ENCODE assay signal across 1 cellular context in genomic region chr2:156400704-156401678, GRCh38.
TF ChIP-seq lines count a peak whose summit lies in the region.

No MANE protein-coding gene starts in this region.

TF ChIP-seq in K562, 482 proteins besides CTCF, POLR2A, EP300 and RAD21 (continued from another document and continues in another):
- no peak; the same call in none of the 2 replicates for TF ChIP-seq AFF4 (CRISPR knock-in tag; IDR thresholded peaks at IDR 0.05)
- TF ChIP-seq BRD4 (IDR thresholded peaks at IDR 0.05): peak; percentile 99
- TF ChIP-seq SRSF7 (optimal IDR thresholded peaks at IDR 0.05; ENCODE audit: low read depth, low read length): no peak
- TF ChIP-seq E2F3 (CRISPR knock-in tag; IDR thresholded peaks at IDR 0.05): no peak
- no peak for TF ChIP-seq NFXL1 (CRISPR knock-in tag; IDR thresholded peaks at IDR 0.05)
- TF ChIP-seq TEAD2 (tag; IDR thresholded peaks at IDR 0.05): no peak
- TF ChIP-seq LCOR (CRISPR knock-in tag; IDR thresholded peaks at IDR 0.05): peak; percentile 84
- no peak for TF ChIP-seq YBX1 (IDR thresholded peaks at IDR 0.05)
- no peak for TF ChIP-seq MBD2 (IDR thresholded peaks at IDR 0.05; ENCODE audit: borderline replicate concordance, low read depth)
- TF ChIP-seq HMBOX1 (IDR thresholded peaks at IDR 0.05): 0 out of 2 replicates have a peak, but pooled peaks have one; percentile 26
- peak; percentile 80 for TF ChIP-seq PKNOX1 (IDR thresholded peaks at IDR 0.05)
- peak; percentile 52; the same call in 1 of the 2 replicates for TF ChIP-seq OTX1 (CRISPR knock-in tag; IDR thresholded peaks at IDR 0.05)
- peak in 1 of 2 experiments; percentile 35; a peak in 1 of 4 replicates for TF ChIP-seq SRF (CRISPR knock-in tag; IDR thresholded peaks at IDR 0.05)
- TF ChIP-seq REST (CRISPR knock-in tag; IDR thresholded peaks at IDR 0.05; ENCODE audit: low read depth): no peak
- 0 out of 2 replicates have a peak, but pooled peaks have one; percentile 42 for TF ChIP-seq ZNF57 (CRISPR knock-in tag; IDR thresholded peaks at IDR 0.05)
- no peak for TF ChIP-seq SMARCE1 (IDR thresholded peaks at IDR 0.05)
- TF ChIP-seq ZBTB43 (CRISPR knock-in tag; IDR thresholded peaks at IDR 0.05): no peak
- TF ChIP-seq ZBED1 (IDR thresholded peaks at IDR 0.05): no peak
- no peak for TF ChIP-seq SAFB2 (IDR thresholded peaks at IDR 0.05; ENCODE audit: borderline replicate concordance, low read depth, low read length, severe bottlenecking)
- TF ChIP-seq HLTF (IDR thresholded peaks at IDR 0.05): 0 out of 2 replicates have a peak, but pooled peaks have one; percentile 23
- no peak for TF ChIP-seq E2F8 (IDR thresholded peaks at IDR 0.05; ENCODE audit: low read depth, partially characterized antibody)
- no peak for TF ChIP-seq ERF (CRISPR knock-in tag; IDR thresholded peaks at IDR 0.05)
- TF ChIP-seq ZNF354B (CRISPR knock-in tag; IDR thresholded peaks at IDR 0.05): no peak
- TF ChIP-seq ZNF655 (CRISPR knock-in tag; IDR thresholded peaks at IDR 0.05): no peak
- TF ChIP-seq KDM4B (IDR thresholded peaks at IDR 0.05; ENCODE audit: borderline replicate concordance in 2 of 2, low read depth in 1 of 2): no peak
- TF ChIP-seq THAP12 (CRISPR knock-in tag; IDR thresholded peaks at IDR 0.05): no peak
- no peak for TF ChIP-seq IRF1 (CRISPR knock-in tag; IDR thresholded peaks at IDR 0.05; ENCODE audit: borderline replicate concordance)
- no peak for TF ChIP-seq ZNF282 (CRISPR knock-in tag; IDR thresholded peaks at IDR 0.05)
- TF ChIP-seq SREBF2 (CRISPR knock-in tag; IDR thresholded peaks at IDR 0.05): 0 out of 2 replicates have a peak, but pooled peaks have one; percentile 45
- TF ChIP-seq XRCC4 (IDR thresholded peaks at IDR 0.05; ENCODE audit: extremely low read depth, insufficient read depth, insufficient read length): no peak
- TF ChIP-seq ZNF431 (CRISPR knock-in tag; IDR thresholded peaks at IDR 0.05): no peak
- no peak for TF ChIP-seq ZNF347 (CRISPR knock-in tag; IDR thresholded peaks at IDR 0.05; ENCODE audit: low read depth)
- no peak for TF ChIP-seq KHSRP (IDR thresholded peaks at IDR 0.05)
- no peak for TF ChIP-seq BCLAF1 (IDR thresholded peaks at IDR 0.05; ENCODE audit: borderline replicate concordance in 1 of 2, control insufficient read depth in 1 of 2, low read depth in 2 of 2, low read length in 1 of 2)
- TF ChIP-seq ZNF707 (CRISPR knock-in tag; conservative IDR thresholded peaks at IDR 0.05): 0 out of 2 replicates have a peak, but pooled peaks have one; percentile 18
- no peak for TF ChIP-seq KLF10 (CRISPR knock-in tag; IDR thresholded peaks at IDR 0.05)
